ENCODE assay signal across 36 cellular contexts in genomic region chr18:65380571-65380970, GRCh38.
"Had no signal": no experiment of that assay in that cellular context is flagged by ENCODE, and none has a peak within 500 bp of the region (broad histone marks: within the 10 kb centered on the region; RNA-seq: fewer than 3 reads in every experiment).

No MANE protein-coding gene starts in this region.

- H3K36me3 Mint-ChIP-seq: activated naive CD4-positive, alpha-beta T cell treated with anti-CD3 and anti-CD28 coated beads, Interleukin-2, amount 10 ng/mL, durations not matched to agents 7 days and 5 days; activated naive CD4-positive, alpha-beta T cell treated with anti-CD3 and anti-CD28 coated beads, Interleukin-2, amount 50 U/mL, for 24 hours; activated naive CD8-positive, alpha-beta T cell; activated naive CD8-positive, alpha-beta T cell treated with anti-CD3 and anti-CD28 coated beads for 36 hours; activated naive CD8-positive, alpha-beta T cell treated with anti-CD3 and anti-CD28 coated beads, Interleukin-2, amount 10 ng/mL, durations not matched to agents 7 days and 5 days; brain had no signal

- H3K9me3 Mint-ChIP-seq: activated naive CD4-positive, alpha-beta T cell treated with anti-CD3 and anti-CD28 coated beads, Interleukin-2, amount 50 U/mL, for 24 hours had no signal

- H3K4me1 ChIP-seq: adrenal gland, ascending aorta, body of pancreas, breast epithelium had no signal

- ATAC-seq: activated naive CD4-positive, alpha-beta T cell treated with anti-CD3 and anti-CD28 coated beads, Interleukin-2, amount 50 U/mL, for 72 hours; activated naive CD8-positive, alpha-beta T cell treated with anti-CD3 and anti-CD28 coated beads, Interleukin-2, amount 50 U/mL, for 24 hours; activated T-cell treated with anti-CD3 and anti-CD28 coated beads, Interleukin-2, amount 50 U/mL, for 4 hours; activated T-cell treated with anti-CD3 and anti-CD28 coated beads, Interleukin-2, amount 50 U/mL, for 72 hours; activated T-helper 17 cell treated with anti-CD3 and anti-CD28 coated beads, Interleukin-2, amount 50 U/mL, for 72 hours; body of pancreas had no signal

- DNase-seq: activated effector memory CD4-positive, alpha-beta T cell treated with anti-CD3 and anti-CD28 coated beads, Interleukin-2, amount 50 U/mL, for 16 hours; activated effector memory CD4-positive, alpha-beta T cell treated with Interleukin-2 at 50 U/mL for 16 hours; activated gamma-delta T cell; activated gamma-delta T cell treated with Interleukin-2 at 50 U/mL for 16 hours; activated naive CD4-positive, alpha-beta T cell; activated naive CD4-positive, alpha-beta T cell treated with anti-CD3 and anti-CD28 coated beads for 36 hours; activated naive CD4-positive, alpha-beta T cell treated with anti-CD3 and anti-CD28 coated beads, Interleukin-2, amount 10 ng/mL, durations not matched to agents 7 days and 5 days; activated naive CD4-positive, alpha-beta T cell treated with anti-CD3 and anti-CD28 coated beads, Interleukin-2, amount 50 U/mL, for 16 hours; activated naive CD4-positive, alpha-beta T cell treated with Interleukin-2 at 50 U/mL for 16 hours; activated naive CD8-positive, alpha-beta T cell treated with anti-CD3 and anti-CD28 coated beads for 36 hours; activated naive CD8-positive, alpha-beta T cell treated with anti-CD3 and anti-CD28 coated beads, Interleukin-2, amount 10 ng/mL, durations not matched to agents 7 days and 5 days; activated naive CD8-positive, alpha-beta T cell treated with anti-CD3 and anti-CD28 coated beads, Interleukin-2, amount 50 U/mL, for 24 hours; activated T-cell treated with anti-CD3 and anti-CD28 coated beads, Interleukin-2, amount 50 U/mL, for 24 hours; activated T-cell treated with anti-CD3 and anti-CD28 coated beads, Interleukin-2, amount 50 U/mL, for 4 hours; activated T-cell treated with anti-CD3 and anti-CD28 coated beads, Interleukin-2, amount 50 U/mL, for 48 hours; activated T-cell treated with anti-CD3 and anti-CD28 coated beads, Interleukin-2, amount 50 U/mL, for 72 hours; adrenal gland; amniotic stem cell; amygdala; aorta; body of pancreas; brain microvascular endothelial cell; central memory CD4-positive, alpha-beta T cell had no signal

- H3K9me3 ChIP-seq: adrenal gland, ascending aorta, body of pancreas, breast epithelium had no signal

- H3K36me3 ChIP-seq: adrenal gland, ascending aorta, brain microvascular endothelial cell, breast epithelium, cardiac muscle cell had no signal

- H3K4me1 Mint-ChIP-seq: activated naive CD4-positive, alpha-beta T cell treated with anti-CD3 and anti-CD28 coated beads, Interleukin-2, amount 10 ng/mL, durations not matched to agents 7 days and 5 days; activated naive CD4-positive, alpha-beta T cell treated with anti-CD3 and anti-CD28 coated beads, Interleukin-2, amount 50 U/mL, for 24 hours; activated naive CD8-positive, alpha-beta T cell treated with anti-CD3 and anti-CD28 coated beads for 36 hours; activated naive CD8-positive, alpha-beta T cell treated with anti-CD3 and anti-CD28 coated beads, Interleukin-2, amount 10 ng/mL, durations not matched to agents 7 days and 5 days; activated naive CD8-positive, alpha-beta T cell treated with anti-CD3 and anti-CD28 coated beads, Interleukin-2, amount 50 U/mL, for 24 hours; activated T-helper 17 cell treated with anti-CD3 and anti-CD28 coated beads, Interleukin-2, amount 50 U/mL, for 72 hours; central memory CD8-positive, alpha-beta T cell had no signal

- H3K4me3 ChIP-seq: adrenal gland, ascending aorta, body of pancreas, breast epithelium, cardiac muscle cell had no signal

- H3K27ac Mint-ChIP-seq: activated naive CD4-positive, alpha-beta T cell treated with anti-CD3 and anti-CD28 coated beads for 36 hours; activated naive CD4-positive, alpha-beta T cell treated with anti-CD3 and anti-CD28 coated beads, Interleukin-2, amount 10 ng/mL, durations not matched to agents 7 days and 5 days; activated naive CD4-positive, alpha-beta T cell treated with anti-CD3 and anti-CD28 coated beads, Interleukin-2, amount 50 U/mL, for 24 hours; activated naive CD4-positive, alpha-beta T cell treated with anti-CD3 and anti-CD28 coated beads, Interleukin-2, amount 50 U/mL, for 72 hours; activated naive CD8-positive, alpha-beta T cell; activated naive CD8-positive, alpha-beta T cell treated with anti-CD3 and anti-CD28 coated beads for 36 hours; activated naive CD8-positive, alpha-beta T cell treated with anti-CD3 and anti-CD28 coated beads, Interleukin-2, amount 10 ng/mL, durations not matched to agents 7 days and 5 days; activated naive CD8-positive, alpha-beta T cell treated with anti-CD3 and anti-CD28 coated beads, Interleukin-2, amount 50 U/mL, for 24 hours; activated T-cell treated with anti-CD3 and anti-CD28 coated beads, Interleukin-2, amount 50 U/mL, for 24 hours; activated T-cell treated with anti-CD3 and anti-CD28 coated beads, Interleukin-2, amount 50 U/mL, for 72 hours; activated T-helper 1 cell treated with anti-CD3 and anti-CD28 coated beads, Interleukin-12 subunit alpha, Interleukin-12 subunit beta, Interleukin-2, Interleukin-4 antibody, amounts not matched to agents 30 ng/mL and 10 ng/mL and 1 ng/mL, durations not matched to agents 14 hours and 24 hours and 36 hours; activated T-helper 17 cell treated with anti-CD3 and anti-CD28 coated beads, Interleukin-2, amount 50 U/mL, for 72 hours; activated T-helper 2 cell treated with anti-CD3 and anti-CD28 coated beads, Interferon-gamma antibody, Interleukin-2, Interleukin-4, amounts not matched to agents 10 μg/mL and 5 μg/mL and 100 μg/mL, durations not matched to agents 14 hours and 24 hours and 36 hours; brain had no signal

- H3K4me3 Mint-ChIP-seq: activated naive CD4-positive, alpha-beta T cell treated with anti-CD3 and anti-CD28 coated beads for 36 hours; activated naive CD4-positive, alpha-beta T cell treated with anti-CD3 and anti-CD28 coated beads, Interleukin-2, amount 10 ng/mL, durations not matched to agents 7 days and 5 days; activated naive CD4-positive, alpha-beta T cell treated with anti-CD3 and anti-CD28 coated beads, Interleukin-2, amount 50 U/mL, for 24 hours; activated naive CD8-positive, alpha-beta T cell; activated naive CD8-positive, alpha-beta T cell treated with anti-CD3 and anti-CD28 coated beads for 36 hours; activated naive CD8-positive, alpha-beta T cell treated with anti-CD3 and anti-CD28 coated beads, Interleukin-2, amount 10 ng/mL, durations not matched to agents 7 days and 5 days; activated naive CD8-positive, alpha-beta T cell treated with anti-CD3 and anti-CD28 coated beads, Interleukin-2, amount 50 U/mL, for 24 hours; activated T-cell treated with anti-CD3 and anti-CD28 coated beads, Interleukin-2, amount 50 U/mL, for 24 hours; activated T-cell treated with anti-CD3 and anti-CD28 coated beads, Interleukin-2, amount 50 U/mL, for 4 hours; activated T-cell treated with anti-CD3 and anti-CD28 coated beads, Interleukin-2, amount 50 U/mL, for 72 hours; activated T-helper 1 cell treated with anti-CD3 and anti-CD28 coated beads, Interleukin-12 subunit alpha, Interleukin-12 subunit beta, Interleukin-2, Interleukin-4 antibody, amounts not matched to agents 30 ng/mL and 10 ng/mL and 1 ng/mL, durations not matched to agents 14 hours and 24 hours and 36 hours; activated T-helper 17 cell treated with anti-CD3 and anti-CD28 coated beads, Interleukin-2, amount 50 U/mL, for 72 hours; brain; central memory CD8-positive, alpha-beta T cell had no signal

- H3K27ac ChIP-seq: adrenal gland, ascending aorta, body of pancreas, brain microvascular endothelial cell, breast epithelium, cardiac muscle cell had no signal

- H3K27me3 ChIP-seq: adrenal gland, ascending aorta, body of pancreas, brain microvascular endothelial cell, breast epithelium, cardiac muscle cell had no signal

- H3K27me3 Mint-ChIP-seq: activated naive CD4-positive, alpha-beta T cell treated with anti-CD3 and anti-CD28 coated beads, Interleukin-2, amount 10 ng/mL, durations not matched to agents 7 days and 5 days; activated naive CD4-positive, alpha-beta T cell treated with anti-CD3 and anti-CD28 coated beads, Interleukin-2, amount 50 U/mL, for 24 hours; activated naive CD8-positive, alpha-beta T cell; activated naive CD8-positive, alpha-beta T cell treated with anti-CD3 and anti-CD28 coated beads for 36 hours; activated naive CD8-positive, alpha-beta T cell treated with anti-CD3 and anti-CD28 coated beads, Interleukin-2, amount 10 ng/mL, durations not matched to agents 7 days and 5 days; activated naive CD8-positive, alpha-beta T cell treated with anti-CD3 and anti-CD28 coated beads, Interleukin-2, amount 50 U/mL, for 24 hours; activated T-cell treated with anti-CD3 and anti-CD28 coated beads, Interleukin-2, amount 50 U/mL, for 24 hours; activated T-helper 17 cell treated with anti-CD3 and anti-CD28 coated beads, Interleukin-2, amount 50 U/mL, for 72 hours; brain; central memory CD8-positive, alpha-beta T cell had no signal

- FAIRE-seq: astrocyte, bronchial epithelial cell had no signal
